ENCODE assay signal across 8 cellular contexts in genomic region chr17:82030470-82031302, GRCh38. TPM values are rescaled to one million over a fixed set of nuclear protein-coding genes. Genes with fewer than 3 reads are reported as not detected.
DNase-seq lines count a peak whose midpoint lies in the region; ATAC-seq and TF ChIP-seq lines count a peak whose summit lies in the region.

No MANE protein-coding gene starts in this region.

- peaks cover 10% of the 10 kb centered on the region for H3K36me3 Mint-ChIP-seq in activated CD8-positive, alpha-beta memory T cell treated with anti-CD3 and anti-CD28 coated beads, Interleukin-2, amount 10 ng/mL, durations not matched to agents 7 days and 5 days
- peaks cover 13% of the 10 kb centered on the region for H3K36me3 Mint-ChIP-seq in endodermal cell (ENCODE audit: low read depth)
- H3K36me3 Mint-ChIP-seq in mesothelial cell of epicardium = peaks cover 8% of the 10 kb centered on the region

- no peak overlapping the region for H3K27ac ChIP-seq in endodermal cell (ENCODE audit: low read depth, low read length)

- CTCF ChIA-PET in activated CD8-positive, alpha-beta memory T cell treated with anti-CD3 and anti-CD28 coated beads, Interleukin-2, amount 10 ng/mL, durations not matched to agents 7 days and 5 days (lab: Charles Lee) = interaction anchor here (0.5 to 4.5 kb wide), 46 partner anchors 8 to 744 kb away, joined by 3 to 56 read pairs (median 4); partner anchors contain the start of genes DCXR, GPS1, MAFG and NOTUM

- H3K27me3 Mint-ChIP-seq in activated CD8-positive, alpha-beta memory T cell treated with anti-CD3 and anti-CD28 coated beads, Interleukin-2, amount 10 ng/mL, durations not matched to agents 7 days and 5 days = no peaks in the 10 kb centered on the region
- H3K27me3 Mint-ChIP-seq in endodermal cell (ENCODE audit: insufficient read depth) = no peaks in the 10 kb centered on the region
- H3K27me3 Mint-ChIP-seq in mesothelial cell of epicardium (ENCODE audit: low read depth) = no peaks in the 10 kb centered on the region

- H3K9me3 ChIP-seq in endodermal cell (ENCODE audit: control insufficient read depth, low read length) = no peaks in the 10 kb centered on the region

- TF ChIP-seq CTCF in endodermal cell (conservative IDR thresholded peaks at IDR 0.05) (peak; percentile 86), mesothelial cell of epicardium (IDR thresholded peaks at IDR 0.05; ENCODE audit: unreplicated experiment) (peak; percentile 89)

- 2 to 3% methylated on average over 38 to 94 of the region's 94 CpGs for WGBS in endodermal cell (ENCODE audit: insufficient coverage in 1 of 2, insufficient read length in 1 of 2), 2 experiments

- ATAC-seq in HG02885 (IDR thresholded peaks at IDR 0.05; ENCODE audit: poor library complexity, unreplicated experiment) (peak; percentile 65), GM19035 (IDR thresholded peaks at IDR 0.05; ENCODE audit: unreplicated experiment) (no peak)
- ATAC-seq in activated CD8-positive, alpha-beta memory T cell treated with anti-CD3 and anti-CD28 coated beads, Interleukin-2, amount 10 ng/mL, durations not matched to agents 7 days and 5 days = peak; percentile 71

- H3K27me3 ChIP-seq in endodermal cell (ENCODE audit: control insufficient read depth, insufficient read depth, low read length, poor library complexity, severe bottlenecking) = no peaks in the 10 kb centered on the region

- H3K4me1 ChIP-seq in endodermal cell (ENCODE audit: control insufficient read depth, insufficient read depth, low read length) = no peaks in the 10 kb centered on the region

- H3K9me3 Mint-ChIP-seq in activated CD8-positive, alpha-beta memory T cell treated with anti-CD3 and anti-CD28 coated beads, Interleukin-2, amount 10 ng/mL, durations not matched to agents 7 days and 5 days (ENCODE audit: low read depth) = no peaks in the 10 kb centered on the region
- H3K9me3 Mint-ChIP-seq in endodermal cell = no peaks in the 10 kb centered on the region
- no peaks in the 10 kb centered on the region for H3K9me3 Mint-ChIP-seq in mesothelial cell of epicardium

- peak overlapping the region; percentile 59 for H3K27ac Mint-ChIP-seq in activated CD8-positive, alpha-beta memory T cell treated with anti-CD3 and anti-CD28 coated beads, Interleukin-2, amount 10 ng/mL, durations not matched to agents 7 days and 5 days
- H3K27ac Mint-ChIP-seq in endodermal cell (no peak overlapping the region), mesothelial cell of epicardium (peak overlapping the region; percentile 76)

- H3K36me3 ChIP-seq in endodermal cell (ENCODE audit: control insufficient read depth, insufficient read depth, low read length) = no peaks in the 10 kb centered on the region

- H3K4me1 Mint-ChIP-seq in activated CD8-positive, alpha-beta memory T cell treated with anti-CD3 and anti-CD28 coated beads, Interleukin-2, amount 10 ng/mL, durations not matched to agents 7 days and 5 days = peaks cover 28% of the 10 kb centered on the region
- H3K4me1 Mint-ChIP-seq in endodermal cell (no peaks in the 10 kb centered on the region), mesothelial cell of epicardium (peaks cover 13% of the 10 kb centered on the region)

- H3K9ac ChIP-seq in endodermal cell (ENCODE audit: extremely low read depth, low read length, poor library complexity, severe bottlenecking) = no peak overlapping the region

- H3K4me3 ChIP-seq in endodermal cell (ENCODE audit: low read length) = peak overlapping the region; percentile 73

- H3K4me3 Mint-ChIP-seq in activated CD8-positive, alpha-beta memory T cell treated with anti-CD3 and anti-CD28 coated beads, Interleukin-2, amount 10 ng/mL, durations not matched to agents 7 days and 5 days = peak overlapping the region; percentile 70
- H3K4me3 Mint-ChIP-seq in endodermal cell (peak overlapping the region; percentile 55), mesothelial cell of epicardium (peak overlapping the region; percentile 80)

- peak; percentile 95 for DNase-seq in DMS 273 (lab: John Stamatoyannopoulos, UW; ENCODE audit: unreplicated experiment)
- peak; percentile 16 for DNase-seq in NCI-H82 treated with DMSO at 0.1 percent for 48 hours (lab: John Stamatoyannopoulos, UW; ENCODE audit: unreplicated experiment)
- peak; percentile 88 for DNase-seq in activated CD8-positive, alpha-beta memory T cell treated with anti-CD3 and anti-CD28 coated beads, Interleukin-2, amount 10 ng/mL, durations not matched to agents 7 days and 5 days
- peak; percentile 99 for DNase-seq in endodermal cell
- DNase-seq in mesothelial cell of epicardium (ENCODE audit: low spot score in 2 of 2, unreplicated experiment in 2 of 2) = peak; percentile 83 to 93
- peak; percentile 57 for DNase-seq in stimulated activated CD8-positive, alpha-beta memory T cell treated with anti-CD3 and anti-CD28 coated beads, Interleukin-12 subunit alpha, Interleukin-12 subunit beta, amount 100 ng/mL, for 24 hours (ENCODE audit: extremely low read depth)

RNA-seq across cellular contexts. Expression of gene RAC3, which starts 0.8 kb away (rescaled TPM):
- 1 to 10 TPM; 6.4 to 6.8 TPM for total RNA-seq in activated CD8-positive, alpha-beta memory T cell treated with anti-CD3 and anti-CD28 coated beads, Interleukin-2, amount 10 ng/mL, durations not matched to agents 7 days and 5 days
- total RNA-seq in endodermal cell (10 to 100 TPM; 45.7 to 53.9 TPM), mesothelial cell of epicardium (32.6 to 34.6 TPM (median 33.6 TPM) in 3 replicates)
- 58.8 TPM for polyA plus RNA-seq in endodermal cell (2013, experiment 1 of 2)
- polyA plus RNA-seq in endodermal cell (2013, experiment 2 of 2) = 53.5 TPM

RNA-seq across cellular contexts. Expression of gene DCXR, which starts 6.8 kb away (rescaled TPM):
- 100 to 1,000 TPM; 120 to 124 TPM for total RNA-seq in activated CD8-positive, alpha-beta memory T cell treated with anti-CD3 and anti-CD28 coated beads, Interleukin-2, amount 10 ng/mL, durations not matched to agents 7 days and 5 days
- total RNA-seq in endodermal cell = 10 to 100 TPM; 73.8 to 83.6 TPM
- polyA plus RNA-seq in endodermal cell (2013, experiment 1 of 2) = 84.8 TPM
- 72.9 TPM for polyA plus RNA-seq in endodermal cell (2013, experiment 2 of 2)
- total RNA-seq in mesothelial cell of epicardium = 73.5 to 80.2 TPM (median 77.6 TPM) in 3 replicates

RNA-seq across cellular contexts. Expression of gene LRRC45, which starts 7.6 kb away (rescaled TPM):
- total RNA-seq in activated CD8-positive, alpha-beta memory T cell treated with anti-CD3 and anti-CD28 coated beads, Interleukin-2, amount 10 ng/mL, durations not matched to agents 7 days and 5 days = 10 to 100 TPM; 45.4 to 61.6 TPM
- total RNA-seq in endodermal cell (10 to 100 TPM; 35.1 to 38.9 TPM), mesothelial cell of epicardium (16.9 to 18.5 TPM (median 17.9 TPM) in 3 replicates)
- polyA plus RNA-seq in endodermal cell (2013, experiment 1 of 2) = 22.3 TPM
- polyA plus RNA-seq in endodermal cell (2013, experiment 2 of 2) = 20.1 TPM

RNA-seq across cellular contexts. Expression of gene CENPX, which starts 8.0 kb away (rescaled TPM):
- 10 to 100 TPM; 80.2 to 91.3 TPM for total RNA-seq in activated CD8-positive, alpha-beta memory T cell treated with anti-CD3 and anti-CD28 coated beads, Interleukin-2, amount 10 ng/mL, durations not matched to agents 7 days and 5 days
- 10 to 100 TPM; 80.0 to 85.0 TPM for total RNA-seq in endodermal cell
- polyA plus RNA-seq in endodermal cell (2013, experiment 1 of 2) = 62.5 TPM
- polyA plus RNA-seq in endodermal cell (2013, experiment 2 of 2) = 61.5 TPM
- 40.0 to 45.5 TPM (median 40.6 TPM) in 3 replicates for total RNA-seq in mesothelial cell of epicardium

RNA-seq across cellular contexts. Expression of gene RFNG, which starts 20.9 kb away (rescaled TPM):
- total RNA-seq in activated CD8-positive, alpha-beta memory T cell treated with anti-CD3 and anti-CD28 coated beads, Interleukin-2, amount 10 ng/mL, durations not matched to agents 7 days and 5 days = 10 to 100 TPM; 20.9 to 23.0 TPM
- total RNA-seq in endodermal cell = 10 to 100 TPM; 46.3 to 54.5 TPM
- 44.6 TPM for polyA plus RNA-seq in endodermal cell (2013, experiment 1 of 2)
- polyA plus RNA-seq in endodermal cell (2013, experiment 2 of 2) = 43.4 TPM
- total RNA-seq in mesothelial cell of epicardium = 53.8 to 57.3 TPM (median 55.6 TPM) in 3 replicates

Comparison
In these comparisons a context has a peak if more than half of its experiments do, and no peak if none do; other contexts are left out.
1. DNase-seq: peak in every context shown above with its lines; median percentile 99 in endodermal cell; 95 in DMS 273; 88 in activated CD8-positive, alpha-beta memory T cell treated with anti-CD3 and anti-CD28 coated beads, Interleukin-2, amount 10 ng/mL, durations not matched to agents 7 days and 5 days; 88 in mesothelial cell of epicardium; 57 in stimulated activated CD8-positive, alpha-beta memory T cell treated with anti-CD3 and anti-CD28 coated beads, Interleukin-12 subunit alpha, Interleukin-12 subunit beta, amount 100 ng/mL, for 24 hours; 16 in NCI-H82 treated with DMSO at 0.1 percent for 48 hours.